Comparison of ENCODE assay signal across 8 cellular contexts in the genomic region with DNA sequence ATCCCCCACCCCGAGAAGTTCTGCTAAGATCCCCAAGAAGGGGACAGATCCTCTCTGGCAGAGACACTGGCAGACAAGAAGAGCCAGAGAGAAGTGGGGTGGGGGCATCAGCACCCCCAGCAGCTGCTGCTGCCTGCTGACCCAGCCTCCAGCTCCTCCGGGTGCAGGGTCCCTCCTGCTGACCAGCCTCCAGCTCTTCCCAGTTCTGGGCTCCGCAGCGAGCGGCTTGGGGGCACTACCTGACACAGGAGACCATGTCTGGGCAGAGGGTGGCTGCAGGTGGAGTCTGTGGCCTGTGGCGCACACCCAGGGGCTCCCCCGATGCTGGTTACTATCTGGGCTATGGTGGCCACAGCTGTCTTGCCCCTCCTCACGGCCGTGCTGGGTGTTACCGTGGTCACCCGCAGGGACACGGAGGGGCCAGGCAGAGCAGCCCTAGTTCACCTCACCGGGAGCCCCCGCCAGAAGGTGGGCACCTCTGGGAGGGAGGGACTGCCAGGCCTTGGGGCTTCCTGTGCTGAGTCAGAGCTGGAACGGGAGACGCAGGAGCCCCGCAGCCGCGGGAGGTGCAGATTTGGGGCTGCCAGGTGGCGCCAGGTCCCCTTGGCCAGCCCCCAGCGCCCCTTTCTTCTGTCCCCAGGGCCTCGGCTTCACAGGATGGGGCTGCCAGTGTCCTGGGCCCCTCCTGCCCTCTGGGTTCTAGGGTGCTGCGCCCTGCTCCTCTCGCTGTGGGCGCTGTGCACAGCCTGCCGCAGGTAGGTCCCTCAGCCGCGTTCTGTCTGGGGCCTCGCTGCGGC. TPM values are rescaled to one million over a fixed set of nuclear protein-coding genes. Genes with fewer than 3 reads are reported as not detected.
DNase-seq lines count a peak whose midpoint lies in the region; ATAC-seq and TF ChIP-seq lines count a peak whose summit lies in the region.

No MANE protein-coding gene starts in this region.

- H3K9ac ChIP-seq in OCI-LY3 (ENCODE audit: low read length) (peak overlapping the region; percentile 77), neural progenitor cell (no peak overlapping the region)

- TF ChIP-seq CTCF in GM06990 (IDR thresholded peaks at IDR 0.05; ENCODE audit: insufficient read depth, low read length, poor library complexity, severe bottlenecking) = no peak
- TF ChIP-seq CTCF in OCI-LY3 (IDR thresholded peaks at IDR 0.05; ENCODE audit: low read depth, low read length) = peak; percentile 14
- TF ChIP-seq CTCF in neural progenitor cell (IDR thresholded peaks at IDR 0.05) = no peak

- peaks cover 22% of the 10 kb centered on the region for H3K4me1 Mint-ChIP-seq in activated naive CD8-positive, alpha-beta T cell (ENCODE audit: low read depth)
- no peaks in the 10 kb centered on the region for H3K4me1 Mint-ChIP-seq in neural progenitor cell

- H3F3A ChIP-seq in neural progenitor cell (ENCODE audit: low read depth) = peaks cover 38% of the 10 kb centered on the region

- no peaks in the 10 kb centered on the region for H3K36me3 Mint-ChIP-seq in activated naive CD8-positive, alpha-beta T cell
- no peaks in the 10 kb centered on the region for H3K36me3 Mint-ChIP-seq in neural progenitor cell

- H3K27me3 Mint-ChIP-seq in activated naive CD8-positive, alpha-beta T cell = no peaks in the 10 kb centered on the region
- H3K27me3 Mint-ChIP-seq in neural progenitor cell (ENCODE audit: insufficient read depth, low read depth) = peaks cover 2% of the 10 kb centered on the region

- H3K27ac ChIP-seq in OCI-LY3 (ENCODE audit: low read length) (peak overlapping the region; percentile 79), neural progenitor cell (no peak overlapping the region)

- H3K27ac Mint-ChIP-seq in activated naive CD8-positive, alpha-beta T cell = no peak overlapping the region
- H3K27ac Mint-ChIP-seq in neural progenitor cell = no peak overlapping the region

- peaks cover 21% of the 10 kb centered on the region for H3K36me3 ChIP-seq in GM06990 (ENCODE audit: control insufficient read depth, insufficient read depth, low read length)
- H3K36me3 ChIP-seq in OCI-LY3 (replicated peaks; ENCODE audit: low read depth, low read length) = peaks cover 15% of the 10 kb centered on the region
- no peaks in the 10 kb centered on the region for H3K36me3 ChIP-seq in neural progenitor cell

- H3K9me3 Mint-ChIP-seq in activated naive CD8-positive, alpha-beta T cell (ENCODE audit: low read depth) = no peaks in the 10 kb centered on the region
- H3K9me3 Mint-ChIP-seq in neural progenitor cell = no peaks in the 10 kb centered on the region

- H3K27me3 ChIP-seq in GM06990 (replicated peaks; ENCODE audit: control insufficient read depth, insufficient read depth, low read length) = no peaks in the 10 kb centered on the region
- H3K27me3 ChIP-seq in OCI-LY3 (ENCODE audit: low read depth, low read length) = no peaks in the 10 kb centered on the region
- peaks cover 24% of the 10 kb centered on the region for H3K27me3 ChIP-seq in neural progenitor cell

- no peaks in the 10 kb centered on the region for H4K20me1 ChIP-seq in OCI-LY3 (ENCODE audit: insufficient read depth, low read length)
- peaks cover 52% of the 10 kb centered on the region for H4K20me1 ChIP-seq in neural progenitor cell (ENCODE audit: low read depth)

- ATAC-seq in HG03196 (IDR thresholded peaks at IDR 0.05; ENCODE audit: unreplicated experiment) = no peak

- peaks cover 38% of the 10 kb centered on the region for H3K4me1 ChIP-seq in OCI-LY3 (ENCODE audit: low read length)
- H3K4me1 ChIP-seq in neural progenitor cell = peaks cover 33% of the 10 kb centered on the region

- H3K79me2 ChIP-seq in OCI-LY3 (ENCODE audit: low read length) = peaks cover 2% of the 10 kb centered on the region
- peaks cover 8% of the 10 kb centered on the region for H3K79me2 ChIP-seq in neural progenitor cell (ENCODE audit: low read depth)

- H3K4me2 ChIP-seq in OCI-LY3 (ENCODE audit: low read length) (peak overlapping the region; percentile 91), neural progenitor cell (peak overlapping the region; percentile 77)

- peak overlapping the region; percentile 65 for H3K4me3 ChIP-seq in GM06990 (replicated peaks; ENCODE audit: low read depth, low read length)
- peak overlapping the region; percentile 78 for H3K4me3 ChIP-seq in OCI-LY3 (ENCODE audit: low read length)
- H3K4me3 ChIP-seq in neural progenitor cell = peak overlapping the region; percentile 55

- DNase-seq in GM06990 (ENCODE audit: extremely low read depth, insufficient read length) (peak; percentile 80), neural progenitor cell (ENCODE audit: low spot score) (no peak), NCI-H1694 (lab: John Stamatoyannopoulos, UW) (no peak), C1 segment of cervical spinal cord (lab: John Stamatoyannopoulos, UW) (no peak), midbrain (lab: John Stamatoyannopoulos, UW) (no peak)

- peak overlapping the region; percentile 78 for H3K4me3 Mint-ChIP-seq in activated naive CD8-positive, alpha-beta T cell
- no peak overlapping the region for H3K4me3 Mint-ChIP-seq in neural progenitor cell

- H2AFZ ChIP-seq in OCI-LY3 (ENCODE audit: low read depth, low read length) (no peak overlapping the region), neural progenitor cell (replicated peaks) (no peak overlapping the region)

- H3K9me3 ChIP-seq in OCI-LY3 (ENCODE audit: insufficient read depth, low read length) (no peaks in the 10 kb centered on the region), neural progenitor cell (ENCODE audit: low read depth) (no peaks in the 10 kb centered on the region)

RNA-seq across cellular contexts. Expression of a gene that starts 0.6 kb away (rescaled TPM):
- 0.47 and 10.9 TPM in 2 replicates for total RNA-seq in neural progenitor cell (ENCODE audit: low replicate concordance)

RNA-seq across cellular contexts. Expression of a gene that starts 2.5 kb away (rescaled TPM):
- 12.0 and 58.0 TPM in 2 replicates for total RNA-seq in neural progenitor cell (ENCODE audit: low replicate concordance)

RNA-seq across cellular contexts. Expression of a gene that starts 29.3 kb away (rescaled TPM):
- 8.2 and 26.8 TPM in 2 replicates for total RNA-seq in neural progenitor cell (ENCODE audit: low replicate concordance)

RNA-seq across cellular contexts. Expression of a gene that starts 29.3 kb away (rescaled TPM):
- 18.3 and 32.6 TPM in 2 replicates for total RNA-seq in neural progenitor cell (ENCODE audit: low replicate concordance)

RNA-seq across cellular contexts. Expression of a gene that starts 40.6 kb away (rescaled TPM):
- 0.25 TPM in 1 of 2 replicates, not detected in the other for total RNA-seq in neural progenitor cell (ENCODE audit: low replicate concordance)
